ENCODE assay signal across 8 cellular contexts in the genomic region with DNA sequence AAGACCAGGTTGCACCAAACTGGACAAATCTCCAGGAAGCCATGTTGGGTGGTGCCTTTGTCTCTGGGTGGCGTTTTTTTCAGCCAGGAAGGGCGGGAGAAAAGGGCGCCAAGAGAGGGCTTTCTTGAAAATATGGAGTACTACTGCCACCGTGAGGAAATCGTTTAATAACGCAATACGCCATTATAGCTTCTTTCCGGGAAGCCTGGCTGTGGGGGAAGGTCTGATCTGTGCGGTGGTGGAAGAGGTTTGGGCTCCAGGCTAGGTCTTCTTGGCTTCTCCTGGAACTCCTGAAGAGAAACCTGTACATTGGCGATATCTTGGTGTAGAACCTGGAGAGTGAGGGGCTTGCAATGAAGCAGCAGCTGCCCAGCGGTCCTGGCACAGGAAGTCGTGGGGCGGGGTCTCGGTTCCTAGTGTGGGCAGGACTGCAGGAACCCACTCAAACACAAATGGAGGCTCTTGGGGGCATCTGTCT.
A peak's percentile ranks its signal among the peaks of the same experiment; 100 is the strongest.
DNase-seq lines count a peak whose midpoint lies in the region; ATAC-seq and TF ChIP-seq lines count a peak whose summit lies in the region.

No MANE protein-coding gene starts in this region.

- H3K27me3 ChIP-seq in Panc1 (ENCODE audit: control insufficient read depth, insufficient read depth, low read length), result no peaks in the 10 kb centered on the region
- H3K27me3 ChIP-seq in transverse colon, result no peaks in the 10 kb centered on the region
- no peaks in the 10 kb centered on the region for H3K27me3 ChIP-seq in MG63

- CTCF ChIA-PET in Panc1 (lab: Charles Lee), result interaction anchor here (0.6 to 1.0 kb wide), 2 partner anchors 36 to 37 kb away, joined by 3 to 5 read pairs; no protein-coding TSS in a partner anchor

- TF ChIP-seq EP300 in transverse colon (IDR thresholded peaks at IDR 0.05; ENCODE audit: low read depth), result no peak

- ATAC-seq in HG03025 (IDR thresholded peaks at IDR 0.05; ENCODE audit: low FRiP score, unreplicated experiment) (peak; percentile 51), Panc1 (peak; percentile 90)

- peaks cover 7% of the 10 kb centered on the region; the same call in 1 of the 2 replicates for H3K4me1 ChIP-seq in Panc1 (ENCODE audit: control insufficient read depth, insufficient read depth, low read length)
- H3K4me1 ChIP-seq in transverse colon, result no peaks in the 10 kb centered on the region

- H3K9me3 ChIP-seq in Panc1 (ENCODE audit: control insufficient read depth, insufficient read depth, low read depth, low read length) (no peaks in the 10 kb centered on the region), transverse colon (no peaks in the 10 kb centered on the region), MG63 (no peaks in the 10 kb centered on the region)

- no peak for TF ChIP-seq POLR2A in transverse colon (IDR thresholded peaks at IDR 0.05)

- intact Hi-C loops in Panc1 (cut with micrococcal nuclease; ENCODE audit: unreplicated experiment), result loop anchor here (1.0 to 5.0 kb wide), 4 partner anchors 32 to 601 kb away; no protein-coding TSS in a partner anchor
- intact Hi-C loops in transverse colon (cut with DNase I; ENCODE audit: low total_unique reads), result no loop called here

- POLR2A ChIA-PET in Panc1 (lab: Charles Lee), result interaction anchor here (0.7 kb wide), 1 partner anchor 547 kb away, joined by 3 read pairs; no protein-coding TSS in a partner anchor

- TF ChIP-seq CTCF in Panc1 (IDR thresholded peaks at IDR 0.05) (no peak), fibroblast of the aortic adventitia (IDR thresholded peaks at IDR 0.05; ENCODE audit: insufficient read depth, low read length) (peak; percentile 38), transverse colon (IDR thresholded peaks at IDR 0.05) (peak in 1 of 5 experiments; percentile 35)

- no TSS peak for BruUV-seq in Panc1 (replicated peaks; lab: Mats Ljungman, UMichigan)

- peak overlapping the region; percentile 99 for H3K27ac ChIP-seq in Panc1 (ENCODE audit: low read length)
- H3K27ac ChIP-seq in transverse colon, result peak overlapping the region in 2 of 4 donors; percentile 58 to 79

- H3K4me3 ChIP-seq in Panc1 (ENCODE audit: low read depth in 2 of 2, low read length in 2 of 2) (peak overlapping the region; percentile 69 to 97), fibroblast of the aortic adventitia (ENCODE audit: low read depth, low read length) (peak overlapping the region; percentile 72), transverse colon (peak overlapping the region in 2 of 4 donors; percentile 24 to 36), MG63 (no peak overlapping the region)

- in situ Hi-C loops in Panc1 (cut with HindIII; ENCODE audit: low pct_unique_long_range_greater_than_20kb, low sequenced_read_pairs) (no loop called here), transverse colon (cut with MboI; ENCODE audit: low pct_ligation_motif_present in 1 of 4, low pct_unique_long_range_greater_than_20kb in 1 of 4, low sequenced_read_pairs in 3 of 4) (no loop called here)

- WGBS in transverse colon (ENCODE audit: low coverage in 1 of 2), 2 donors, result 34% methylated on average over 14 of the region's 14 CpGs; no CpG with 5 or more reads in 1 of the 2 donors

- H3K36me3 ChIP-seq in Panc1 (ENCODE audit: control insufficient read depth, insufficient read depth, low read length) (no peaks in the 10 kb centered on the region), transverse colon (no peaks in the 10 kb centered on the region), MG63 (no peaks in the 10 kb centered on the region; the same call in 1 of the 2 replicates)

- DNase-seq in GM04504 (ENCODE audit: low read depth), result peak; percentile 73
- peak; percentile 91 for DNase-seq in Panc1 (ENCODE audit: low read depth, low spot score)
- peak; percentile 96 for DNase-seq in fibroblast of the aortic adventitia (ENCODE audit: low read depth)
- DNase-seq in transverse colon, result peak; percentile 89
- DNase-seq in activated CD4-positive, alpha-beta T cell treated with anti-CD3 and anti-CD28 coated beads for 48 hours, result no peak
- no peak for DNase-seq in HPDE6-E6E7 (ENCODE audit: extremely low spot score)
- DNase-seq in MG63, result no peak

Comparison
In these comparisons a context has a peak if more than half of its experiments do, and no peak if none do; other contexts are left out.
1. DNase-seq: peak in GM04504 (single experiment), Panc1 (single experiment), fibroblast of the aortic adventitia (single experiment) and transverse colon (single experiment); none in activated CD4-positive, alpha-beta T cell treated with anti-CD3 and anti-CD28 coated beads for 48 hours (single experiment), HPDE6-E6E7 (single experiment) and MG63 (single experiment).